Comparison of ENCODE assay signal across 14 cellular contexts in genomic region chr12:30823764-30824163, GRCh38.
DNase-seq lines count a peak whose midpoint lies in the region; ATAC-seq, FAIRE-seq and TF ChIP-seq lines count a peak whose summit lies in the region.
"Had no signal": no experiment of that assay in that cellular context is flagged by ENCODE, and none has a peak within 500 bp of the region (broad histone marks: within the 10 kb centered on the region; RNA-seq: fewer than 3 reads in every experiment).

No MANE protein-coding gene starts in this region.

- H4K91ac ChIP-seq in H1 (replicated peaks; ENCODE audit: insufficient read length, low read length) = no peak overlapping the region

- peak overlapping the region; percentile 98 for H2AFZ ChIP-seq in GM23338
- H2AFZ ChIP-seq in H1 (ENCODE audit: low read length) = no peak overlapping the region

- no peak overlapping the region for H2BK5ac ChIP-seq in H1 (ENCODE audit: low read depth, low read length)

- H3K23ac ChIP-seq in H1 (ENCODE audit: insufficient read length) = no peak overlapping the region

- H4K20me1 ChIP-seq in GM23338 (replicated peaks; ENCODE audit: insufficient read depth) (no peaks in the 10 kb centered on the region), H1 (replicated peaks in 1 of 2; ENCODE audit: control insufficient read depth in 1 of 2, insufficient read depth in 2 of 2, low read length in 2 of 2) (no peaks in the 10 kb centered on the region)

- no peak overlapping the region for H4K8ac ChIP-seq in H1 (ENCODE audit: extremely low read depth, insufficient read depth, low read length)

- no peaks in the 10 kb centered on the region for H3K36me3 ChIP-seq in CD4-positive, CD25-positive, alpha-beta regulatory T cell (ENCODE audit: control insufficient read depth, insufficient read depth, low read length)
- H3K36me3 ChIP-seq in GM23338 (ENCODE audit: insufficient read depth) (no peaks in the 10 kb centered on the region), H1 (ENCODE audit: control insufficient read depth in 2 of 4, insufficient read depth in 4 of 4, low read length in 3 of 4) (no peaks in the 10 kb centered on the region)

- TF ChIP-seq EP300 in H1 (IDR thresholded peaks at IDR 0.05; ENCODE audit: borderline replicate concordance in 1 of 2, low read depth in 2 of 2, low read length in 2 of 2) = no peak

- H2BK15ac ChIP-seq in H1 (ENCODE audit: low read length) = no peak overlapping the region

- peaks cover 4% of the 10 kb centered on the region; the same call in 1 of the 2 replicates for H3F3A ChIP-seq in GM23338 (replicated peaks; ENCODE audit: low read depth)

- H3K79me2 ChIP-seq in GM23338 (replicated peaks; ENCODE audit: insufficient read depth) = no peaks in the 10 kb centered on the region
- no peaks in the 10 kb centered on the region for H3K79me2 ChIP-seq in H1 (ENCODE audit: control insufficient read depth in 1 of 2, insufficient read depth in 2 of 2, low read length in 2 of 2)

- no peak for ATAC-seq in CD4-positive, CD25-positive, alpha-beta regulatory T cell (ENCODE audit: low read depth in 2 of 2)
- ATAC-seq in GM23338 (peak; percentile 7; the same call in 2 of the 3 replicates), natural killer cell (no peak), GM21515 (IDR thresholded peaks at IDR 0.05; ENCODE audit: unreplicated experiment) (no peak)

- H3K27me3 Mint-ChIP-seq in CD4-positive, CD25-positive, alpha-beta regulatory T cell = peaks cover 63% of the 10 kb centered on the region
- H3K27me3 Mint-ChIP-seq in GM23338 (ENCODE audit: insufficient read depth, low read depth, poor library complexity) = peaks cover 37% of the 10 kb centered on the region
- peaks cover 17 to 21% of the 10 kb centered on the region in 2 donors for H3K27me3 Mint-ChIP-seq in natural killer cell (ENCODE audit: low read depth in 2 of 2)

- no peak overlapping the region for H2AK5ac ChIP-seq in H1 (ENCODE audit: low read depth, low read length)

- no peak overlapping the region for H3K4ac ChIP-seq in H1 (replicated peaks; ENCODE audit: insufficient read length, low read depth, low read length)

- peaks cover 26% of the 10 kb centered on the region for H3K27me3 ChIP-seq in CD4-positive, CD25-positive, alpha-beta regulatory T cell (ENCODE audit: control insufficient read depth, insufficient read depth, low read length)
- H3K27me3 ChIP-seq in GM23338 (ENCODE audit: insufficient read depth) (peaks cover 42% of the 10 kb centered on the region), H1 (replicated peaks in 1 of 4; ENCODE audit: control insufficient read depth in 3 of 4, extremely low read depth in 1 of 4, insufficient read depth in 3 of 4, low read length in 3 of 4) (peaks cover 0 to 20% (median 17%) of the 10 kb centered on the region in 4 experiments; a peak in 6 of 7 replicates)

- H3K9me3 Mint-ChIP-seq in CD4-positive, CD25-positive, alpha-beta regulatory T cell = peaks cover 0 to 3% (median 0%) of the 10 kb centered on the region in 7 donors
- H3K9me3 Mint-ChIP-seq in GM23338 (no peaks in the 10 kb centered on the region), natural killer cell (no peaks in the 10 kb centered on the region)

- 77% methylated on average over 13 of the region's 13 CpGs; no CpG with 5 or more reads in 1 of the 2 experiments for WGBS in H1 (ENCODE audit: extremely low coverage in 1 of 2, insufficient coverage in 1 of 2, insufficient read length in 1 of 2, insufficient replicate concordance in 2 of 2, low coverage in 1 of 2, low lambda C conversion rate in 2 of 2, missing lambda C conversion rate in 1 of 2), 2 experiments

- no peak for FAIRE-seq in H1 (lab: Jason Lieb, UNC)
- FAIRE-seq: colon, endothelial cell of umbilical vein, HTR-8/SVneo, urothelium cell line had no signal

- peaks cover 13% of the 10 kb centered on the region for H3K4me1 ChIP-seq in CD4-positive, CD25-positive, alpha-beta regulatory T cell (ENCODE audit: control insufficient read depth, insufficient read depth, low read length, poor library complexity, severe bottlenecking)
- H3K4me1 ChIP-seq in GM23338 (ENCODE audit: insufficient read depth) (peaks cover 17% of the 10 kb centered on the region; the same call in 1 of the 2 replicates), H1 (replicated peaks in 1 of 4; ENCODE audit: control insufficient read depth in 3 of 4, insufficient read depth in 4 of 4, low read length in 3 of 4) (peaks cover 0 to 6% (median 3%) of the 10 kb centered on the region in 4 experiments; a peak in 6 of 7 replicates)

- no peak overlapping the region for H3K18ac ChIP-seq in H1 (ENCODE audit: extremely low read depth, low read length)

- CTCF ChIA-PET in H1 (lab: Charles Lee; ENCODE audit: partially characterized antibody) = interaction anchor here (0.8 to 4.1 kb wide), 11 partner anchors 8 to 286 kb away, joined by 3 to 13 read pairs (median 4); no protein-coding TSS in a partner anchor

- H3K14ac ChIP-seq in H1 (ENCODE audit: insufficient read length) = no peak overlapping the region

- H3K79me1 ChIP-seq in H1 (ENCODE audit: low read depth, low read length) = no peaks in the 10 kb centered on the region

- peak overlapping the region in 1 of 3 donors; percentile 4 for H3K27ac Mint-ChIP-seq in CD4-positive, CD25-positive, alpha-beta regulatory T cell
- H3K27ac Mint-ChIP-seq in GM23338 (no peak overlapping the region), natural killer cell (no peak overlapping the region)

- no peak overlapping the region for H3K4me3 ChIP-seq in CD4-positive, CD25-positive, alpha-beta regulatory T cell (ENCODE audit: low read depth, low read length)
- H3K4me3 ChIP-seq in GM23338 (peak overlapping the region; percentile 79), H1 (ENCODE audit: extremely low read depth in 1 of 4, insufficient read depth in 2 of 4, low read depth in 3 of 4, low read length in 4 of 4) (no peak overlapping the region)

- no peak overlapping the region for H2BK20ac ChIP-seq in H1 (ENCODE audit: low read length)

- H3K23me2 ChIP-seq in H1 (ENCODE audit: low read depth, low read length) = peaks cover 10% of the 10 kb centered on the region; the same call in 1 of the 2 replicates

- H3K9ac ChIP-seq in H1 (replicated peaks in 1 of 4; ENCODE audit: extremely low read depth in 1 of 4, low read depth in 3 of 4, low read length in 3 of 4) = no peak overlapping the region

- peak overlapping the region in 3 of 4 donors; percentile 27 to 88 (median 34) for H3K4me3 Mint-ChIP-seq in CD4-positive, CD25-positive, alpha-beta regulatory T cell
- H3K4me3 Mint-ChIP-seq in GM23338 (peak overlapping the region; percentile 89), natural killer cell (peak overlapping the region; percentile 95)

- H3K36me3 Mint-ChIP-seq in CD4-positive, CD25-positive, alpha-beta regulatory T cell = no peaks in the 10 kb centered on the region
- no peaks in the 10 kb centered on the region for H3K36me3 Mint-ChIP-seq in GM23338 (ENCODE audit: low read depth)
- no peaks in the 10 kb centered on the region for H3K36me3 Mint-ChIP-seq in natural killer cell

- no peak overlapping the region for H2BK12ac ChIP-seq in H1 (ENCODE audit: low read depth, low read length)

- H3K9me2 ChIP-seq in GM23338 (ENCODE audit: insufficient read depth) = peaks cover 4% of the 10 kb centered on the region; the same call in 1 of the 2 replicates

- no peak overlapping the region for H4K5ac ChIP-seq in H1 (ENCODE audit: insufficient read length, low read depth, low read length)

- no peak overlapping the region for H3K27ac ChIP-seq in CD4-positive, CD25-positive, alpha-beta regulatory T cell (ENCODE audit: insufficient read depth, low read length, poor library complexity, severe bottlenecking)
- no peak overlapping the region for H3K27ac ChIP-seq in GM23338 (ENCODE audit: low read depth)
- H3K27ac ChIP-seq in H1 (ENCODE audit: low read depth, low read length) = no peak overlapping the region

- H2BK120ac ChIP-seq in H1 (replicated peaks; ENCODE audit: low read depth, low read length) = no peak overlapping the region

- H3K4me2 ChIP-seq in GM23338 = peak overlapping the region; percentile 93; the same call in 1 of the 2 replicates
- H3K4me2 ChIP-seq in H1 (ENCODE audit: insufficient read depth in 1 of 2, low read depth in 2 of 2, low read length in 2 of 2) = peak overlapping the region; percentile 84 to 100; a peak in 2 of 4 replicates

- TF ChIP-seq RAD21 in H1 (IDR thresholded peaks at IDR 0.05 in 1 of 2, conservative IDR thresholded peaks at IDR 0.05 in 1 of 2; ENCODE audit: low read depth in 2 of 2, low read length in 2 of 2) = peak in 1 of 2 experiments; percentile 15; a peak in 1 of 4 replicates

- H3K9me3 ChIP-seq in CD4-positive, CD25-positive, alpha-beta regulatory T cell (ENCODE audit: control insufficient read depth in 2 of 2, low read length in 2 of 2) = no peaks in the 10 kb centered on the region
- H3K9me3 ChIP-seq in H1 (ENCODE audit: insufficient read depth in 2 of 2, low read depth in 1 of 2, low read length in 1 of 2) = no peaks in the 10 kb centered on the region

- intact Hi-C loops in natural killer cell (cut with micrococcal nuclease) = no loop called here

- TF ChIP-seq POLR2A in H1 (IDR thresholded peaks at IDR 0.05; ENCODE audit: control extremely low read depth in 1 of 2, low read depth in 2 of 2, low read length in 2 of 2) = no peak

- TF ChIP-seq CTCF in GM23338 (conservative IDR thresholded peaks at IDR 0.05; ENCODE audit: low read depth in 2 of 2) (0 out of 4 replicates have a peak, but pooled peaks of 1 of the 2 experiments have one; percentile 11), H1 (IDR thresholded peaks at IDR 0.05; ENCODE audit: control extremely low read depth in 1 of 3, insufficient read depth in 1 of 3, low read depth in 1 of 3, low read length in 3 of 3) (peak in 2 of 3 experiments; percentile 20 to 31; a peak in 2 of 4 replicates), natural killer cell (IDR thresholded peaks at IDR 0.05) (no peak)

- no peak overlapping the region for H3K56ac ChIP-seq in H1 (replicated peaks; ENCODE audit: insufficient read length, low read depth, low read length)

- peaks cover 5 to 17% (median 11%) of the 10 kb centered on the region in 4 donors for H3K4me1 Mint-ChIP-seq in CD4-positive, CD25-positive, alpha-beta regulatory T cell
- peaks cover 22% of the 10 kb centered on the region for H3K4me1 Mint-ChIP-seq in GM23338
- H3K4me1 Mint-ChIP-seq in natural killer cell = peaks cover 24 to 27% of the 10 kb centered on the region in 2 donors

- POLR2A ChIA-PET in H1 (lab: Charles Lee; ENCODE audit: partially characterized antibody) = interaction anchor here (0.7 to 1.1 kb wide), 3 partner anchors 13 to 128 kb away, joined by 3 to 4 read pairs (median 4); partner anchors contain the start of gene IPO8

- no peak for DNase-seq in CD4-positive, CD25-positive, alpha-beta regulatory T cell
- DNase-seq in GM23338 (ENCODE audit: low spot score) (peak; percentile 45), H1 (ENCODE audit: low read depth in 1 of 2, low spot score in 2 of 2) (no peak), natural killer cell (no peak), NCI-H510A treated with DMSO at 0.1 percent for 48 hours (lab: John Stamatoyannopoulos, UW) (no peak), medulla oblongata (ENCODE audit: extremely low spot score) (no peak)
- DNase-seq: hippocampal formation, NCI-H1105, NCI-H69 had no signal

TF ChIP-seq in GM23338, 12 proteins besides CTCF, POLR2A, EP300 and RAD21 (continues in another document):
- TF ChIP-seq ZNF114 (CRISPR knock-in tag; IDR thresholded peaks at IDR 0.05) = no peak
- TF ChIP-seq EZH2 (IDR thresholded peaks at IDR 0.05; ENCODE audit: low read depth, unreplicated experiment) = no peak

TF ChIP-seq in H1, 55 proteins besides CTCF, POLR2A, EP300 and RAD21 (continues in another document):
- no peak for TF ChIP-seq TBP (IDR thresholded peaks at IDR 0.05; ENCODE audit: low read depth, low read length)
- TF ChIP-seq JUND (IDR thresholded peaks at IDR 0.05; ENCODE audit: low read length) = no peak

Comparison
In these comparisons a context has a peak if more than half of its experiments do, and no peak if none do; other contexts are left out.
1. H3K4me3 Mint-ChIP-seq: peak in every context shown above with its lines; median percentile 95 in natural killer cell; 89 in GM23338; 34 in CD4-positive, CD25-positive, alpha-beta regulatory T cell.